1 cellular context compared by ENCODE assay signal in the genomic region with DNA sequence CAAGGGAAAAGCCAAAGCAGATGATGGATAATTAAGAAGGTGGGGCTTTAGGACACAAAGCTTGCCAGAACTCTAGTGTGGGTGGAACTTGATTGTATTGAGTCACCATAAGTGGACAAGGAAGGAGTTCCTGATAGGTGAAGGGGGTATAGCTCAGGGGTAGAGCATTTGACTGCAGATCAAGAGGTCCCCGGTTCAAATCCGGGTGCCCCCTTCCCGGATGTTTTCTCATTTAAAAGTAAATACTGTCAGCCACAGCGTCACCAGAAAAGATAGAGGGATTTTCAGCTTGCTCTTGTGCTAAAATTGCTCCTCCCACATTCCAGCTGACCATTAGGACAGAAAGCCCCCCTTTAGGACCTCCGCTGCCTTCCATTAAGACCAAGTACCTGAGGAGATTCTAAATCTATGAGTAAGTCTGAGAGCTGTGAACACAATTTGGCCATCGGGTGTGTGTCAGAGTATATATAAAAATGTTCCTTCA.
TF ChIP-seq lines count a peak whose summit lies in the region.

No MANE protein-coding gene starts in this region.

TF ChIP-seq in K562, 482 proteins besides CTCF, POLR2A, EP300 and RAD21 (continued from another document):
- TF ChIP-seq ZNF592 (IDR thresholded peaks at IDR 0.05) (peak; percentile 51; the same call in 1 of the 2 replicates), EGR1 (conservative IDR thresholded peaks at IDR 0.05) (peak; percentile 41; the same call in 1 of the 2 replicates), ATF1 (CRISPR knock-in tag; IDR thresholded peaks at IDR 0.05) (no peak), ATF1 (tag; IDR thresholded peaks at IDR 0.05) (peak; percentile 46), STAT5A (IDR thresholded peaks at IDR 0.05; ENCODE audit: borderline replicate concordance, low read length) (no peak), TBP (optimal IDR thresholded peaks at IDR 0.05; ENCODE audit: low read depth, low read length) (peak; percentile 88), POLR3G (IDR thresholded peaks at IDR 0.05; ENCODE audit: extremely low read depth, insufficient read length, insufficient replicate concordance) (no peak), ARID1B (IDR thresholded peaks at IDR 0.05) (no peak), ZNF584 (CRISPR knock-in tag; IDR thresholded peaks at IDR 0.05; ENCODE audit: low read depth) (no peak), CHD4 (IDR thresholded peaks at IDR 0.05; ENCODE audit: insufficient read depth, insufficient replicate concordance, low read depth, low read length, poor library complexity, severe bottlenecking) (no peak), FOXK2 (conservative IDR thresholded peaks at IDR 0.05 in 1 of 2, IDR thresholded peaks at IDR 0.05 in 1 of 2; ENCODE audit: low read depth in 2 of 2) (peak in 1 of 2 experiments; percentile 53; a peak in 1 of 4 replicates), BDP1 (IDR thresholded peaks at IDR 0.05; ENCODE audit: insufficient read depth, insufficient read length) (peak; percentile 29), TEAD4 (IDR thresholded peaks at IDR 0.05; ENCODE audit: low read length) (peak; percentile 39; the same call in 1 of the 2 replicates), TEAD4 (CRISPR knock-in tag; IDR thresholded peaks at IDR 0.05; ENCODE audit: borderline replicate concordance) (no peak), MCM7 (IDR thresholded peaks at IDR 0.05) (no peak), ZNF311 (CRISPR knock-in tag; IDR thresholded peaks at IDR 0.05) (no peak), THRB (CRISPR knock-in tag; conservative IDR thresholded peaks at IDR 0.05) (0 out of 2 replicates have a peak, but pooled peaks have one; percentile 6), RUNX1 (IDR thresholded peaks at IDR 0.05; ENCODE audit: low read depth) (no peak), RFX1 (IDR thresholded peaks at IDR 0.05) (no peak), ZNF165 (CRISPR knock-in tag; IDR thresholded peaks at IDR 0.05; ENCODE audit: borderline replicate concordance) (no peak), TEAD1 (CRISPR knock-in tag; IDR thresholded peaks at IDR 0.05) (peak; percentile 24 to 86; a peak in 1 of 4 replicates), ZBTB7A (IDR thresholded peaks at IDR 0.05; ENCODE audit: borderline replicate concordance, control insufficient read depth, low read depth, low read length) (peak; percentile 91), FOXM1 (IDR thresholded peaks at IDR 0.05; ENCODE audit: low read depth) (0 out of 2 replicates have a peak, but pooled peaks have one; percentile 31), FOXM1 (CRISPR knock-in tag; IDR thresholded peaks at IDR 0.05; ENCODE audit: low read depth) (no peak), ZNF699 (CRISPR knock-in tag; IDR thresholded peaks at IDR 0.05; ENCODE audit: insufficient replicate concordance) (no peak), HMGXB4 (CRISPR knock-in tag; IDR thresholded peaks at IDR 0.05) (no peak), DACH1 (IDR thresholded peaks at IDR 0.05; ENCODE audit: partially characterized antibody) (peak; percentile 43)
- TF ChIP-seq, protein P1, sequence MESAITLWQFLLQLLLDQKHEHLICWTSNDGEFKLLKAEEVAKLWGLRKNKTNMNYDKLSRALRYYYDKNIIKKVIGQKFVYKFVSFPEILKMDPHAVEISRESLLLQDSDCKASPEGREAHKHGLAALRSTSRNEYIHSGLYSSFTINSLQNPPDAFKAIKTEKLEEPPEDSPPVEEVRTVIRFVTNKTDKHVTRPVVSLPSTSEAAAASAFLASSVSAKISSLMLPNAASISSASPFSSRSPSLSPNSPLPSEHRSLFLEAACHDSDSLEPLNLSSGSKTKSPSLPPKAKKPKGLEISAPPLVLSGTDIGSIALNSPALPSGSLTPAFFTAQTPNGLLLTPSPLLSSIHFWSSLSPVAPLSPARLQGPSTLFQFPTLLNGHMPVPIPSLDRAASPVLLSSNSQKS (CRISPR knock-in tag; IDR thresholded peaks at IDR 0.05), result no peak
- TF ChIP-seq, protein P2, sequence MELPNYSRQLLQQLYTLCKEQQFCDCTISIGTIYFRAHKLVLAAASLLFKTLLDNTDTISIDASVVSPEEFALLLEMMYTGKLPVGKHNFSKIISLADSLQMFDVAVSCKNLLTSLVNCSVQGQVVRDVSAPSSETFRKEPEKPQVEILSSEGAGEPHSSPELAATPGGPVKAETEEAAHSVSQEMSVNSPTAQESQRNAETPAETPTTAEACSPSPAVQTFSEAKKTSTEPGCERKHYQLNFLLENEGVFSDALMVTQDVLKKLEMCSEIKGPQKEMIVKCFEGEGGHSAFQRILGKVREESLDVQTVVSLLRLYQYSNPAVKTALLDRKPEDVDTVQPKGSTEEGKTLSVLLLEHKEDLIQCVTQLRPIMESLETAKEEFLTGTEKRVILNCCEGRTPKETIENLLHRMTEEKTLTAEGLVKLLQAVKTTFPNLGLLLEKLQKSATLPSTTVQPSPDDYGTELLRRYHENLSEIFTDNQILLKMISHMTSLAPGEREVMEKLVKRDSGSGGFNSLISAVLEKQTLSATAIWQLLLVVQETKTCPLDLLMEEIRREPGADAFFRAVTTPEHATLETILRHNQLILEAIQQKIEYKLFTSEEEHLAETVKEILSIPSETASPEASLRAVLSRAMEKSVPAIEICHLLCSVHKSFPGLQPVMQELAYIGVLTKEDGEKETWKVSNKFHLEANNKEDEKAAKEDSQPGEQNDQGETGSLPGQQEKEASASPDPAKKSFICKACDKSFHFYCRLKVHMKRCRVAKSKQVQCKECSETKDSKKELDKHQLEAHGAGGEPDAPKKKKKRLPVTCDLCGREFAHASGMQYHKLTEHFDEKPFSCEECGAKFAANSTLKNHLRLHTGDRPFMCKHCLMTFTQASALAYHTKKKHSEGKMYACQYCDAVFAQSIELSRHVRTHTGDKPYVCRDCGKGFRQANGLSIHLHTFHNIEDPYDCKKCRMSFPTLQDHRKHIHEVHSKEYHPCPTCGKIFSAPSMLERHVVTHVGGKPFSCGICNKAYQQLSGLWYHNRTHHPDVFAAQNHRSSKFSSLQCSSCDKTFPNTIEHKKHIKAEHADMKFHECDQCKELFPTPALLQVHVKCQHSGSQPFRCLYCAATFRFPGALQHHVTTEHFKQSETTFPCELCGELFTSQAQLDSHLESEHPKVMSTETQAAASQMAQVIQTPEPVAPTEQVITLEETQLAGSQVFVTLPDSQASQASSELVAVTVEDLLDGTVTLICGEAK (IDR thresholded peaks at IDR 0.05), result peak; percentile 64; the same call in 1 of the 2 replicates
- TF ChIP-seq, protein P2 (CRISPR knock-in tag; IDR thresholded peaks at IDR 0.05), result no peak
- TF ChIP-seq, protein P3, sequence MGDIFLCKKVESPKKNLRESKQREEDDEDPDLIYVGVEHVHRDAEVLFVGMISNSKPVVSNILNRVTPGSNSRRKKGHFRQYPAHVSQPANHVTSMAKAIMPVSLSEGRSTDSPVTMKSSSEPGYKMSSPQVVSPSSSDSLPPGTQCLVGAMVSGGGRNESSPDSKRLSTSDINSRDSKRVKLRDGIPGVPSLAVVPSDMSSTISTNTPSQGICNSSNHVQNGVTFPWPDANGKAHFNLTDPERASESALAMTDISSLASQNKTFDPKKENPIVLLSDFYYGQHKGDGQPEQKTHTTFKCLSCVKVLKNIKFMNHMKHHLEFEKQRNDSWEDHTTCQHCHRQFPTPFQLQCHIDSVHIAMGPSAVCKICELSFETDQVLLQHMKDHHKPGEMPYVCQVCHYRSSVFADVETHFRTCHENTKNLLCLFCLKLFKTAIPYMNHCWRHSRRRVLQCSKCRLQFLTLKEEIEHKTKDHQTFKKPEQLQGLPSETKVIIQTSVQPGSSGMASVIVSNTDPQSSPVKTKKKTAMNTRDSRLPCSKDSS (IDR thresholded peaks at IDR 0.05; ENCODE audit: low read depth, partially characterized antibody), result no peak
- TF ChIP-seq, protein P4, sequence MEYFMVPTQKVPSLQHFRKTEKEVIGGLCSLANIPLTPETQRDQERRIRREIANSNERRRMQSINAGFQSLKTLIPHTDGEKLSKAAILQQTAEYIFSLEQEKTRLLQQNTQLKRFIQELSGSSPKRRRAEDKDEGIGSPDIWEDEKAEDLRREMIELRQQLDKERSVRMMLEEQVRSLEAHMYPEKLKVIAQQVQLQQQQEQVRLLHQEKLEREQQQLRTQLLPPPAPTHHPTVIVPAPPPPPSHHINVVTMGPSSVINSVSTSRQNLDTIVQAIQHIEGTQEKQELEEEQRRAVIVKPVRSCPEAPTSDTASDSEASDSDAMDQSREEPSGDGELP (CRISPR knock-in tag; IDR thresholded peaks at IDR 0.05; ENCODE audit: borderline replicate concordance), result 0 out of 2 replicates have a peak, but pooled peaks have one; percentile 9
- TF ChIP-seq, protein P5, sequence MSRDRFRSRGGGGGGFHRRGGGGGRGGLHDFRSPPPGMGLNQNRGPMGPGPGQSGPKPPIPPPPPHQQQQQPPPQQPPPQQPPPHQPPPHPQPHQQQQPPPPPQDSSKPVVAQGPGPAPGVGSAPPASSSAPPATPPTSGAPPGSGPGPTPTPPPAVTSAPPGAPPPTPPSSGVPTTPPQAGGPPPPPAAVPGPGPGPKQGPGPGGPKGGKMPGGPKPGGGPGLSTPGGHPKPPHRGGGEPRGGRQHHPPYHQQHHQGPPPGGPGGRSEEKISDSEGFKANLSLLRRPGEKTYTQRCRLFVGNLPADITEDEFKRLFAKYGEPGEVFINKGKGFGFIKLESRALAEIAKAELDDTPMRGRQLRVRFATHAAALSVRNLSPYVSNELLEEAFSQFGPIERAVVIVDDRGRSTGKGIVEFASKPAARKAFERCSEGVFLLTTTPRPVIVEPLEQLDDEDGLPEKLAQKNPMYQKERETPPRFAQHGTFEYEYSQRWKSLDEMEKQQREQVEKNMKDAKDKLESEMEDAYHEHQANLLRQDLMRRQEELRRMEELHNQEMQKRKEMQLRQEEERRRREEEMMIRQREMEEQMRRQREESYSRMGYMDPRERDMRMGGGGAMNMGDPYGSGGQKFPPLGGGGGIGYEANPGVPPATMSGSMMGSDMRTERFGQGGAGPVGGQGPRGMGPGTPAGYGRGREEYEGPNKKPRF (IDR thresholded peaks at IDR 0.05; ENCODE audit: low read depth, low read length), result no peak
